ENCODE assay signal across 1 cellular context in the genomic region with DNA sequence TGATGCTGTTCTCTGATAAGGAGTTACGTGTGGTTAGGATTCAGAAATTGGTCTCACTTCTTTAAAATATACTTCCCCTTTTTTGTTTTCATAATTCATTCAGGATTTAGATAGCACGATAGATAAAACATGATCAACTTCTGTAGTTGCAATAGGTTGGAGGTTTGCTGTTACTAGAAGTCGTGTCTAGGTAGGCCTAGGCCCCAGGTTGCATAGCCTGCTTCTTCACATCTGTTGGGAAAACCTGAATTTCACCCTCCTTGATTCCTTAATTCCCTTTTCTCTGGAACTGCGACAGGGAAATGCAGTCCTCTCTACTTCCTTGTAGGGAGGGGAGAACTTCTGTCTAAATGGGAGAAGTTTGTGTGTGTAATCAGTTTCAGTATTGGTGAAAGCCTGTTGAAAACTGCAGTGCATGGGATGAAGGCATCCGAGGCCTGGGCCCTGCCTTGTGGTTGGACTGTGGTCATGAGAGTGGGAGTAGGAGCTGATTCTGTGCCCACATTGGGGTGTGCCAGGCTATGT.
TF ChIP-seq lines count a peak whose summit lies in the region.

No MANE protein-coding gene starts in this region.

TF ChIP-seq in HepG2, 621 proteins besides CTCF, POLR2A, EP300 and RAD21:
- TF ChIP-seq, protein P1, sequence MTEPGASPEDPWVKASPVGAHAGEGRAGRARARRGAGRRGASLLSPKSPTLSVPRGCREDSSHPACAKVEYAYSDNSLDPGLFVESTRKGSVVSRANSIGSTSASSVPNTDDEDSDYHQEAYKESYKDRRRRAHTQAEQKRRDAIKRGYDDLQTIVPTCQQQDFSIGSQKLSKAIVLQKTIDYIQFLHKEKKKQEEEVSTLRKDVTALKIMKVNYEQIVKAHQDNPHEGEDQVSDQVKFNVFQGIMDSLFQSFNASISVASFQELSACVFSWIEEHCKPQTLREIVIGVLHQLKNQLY (CRISPR knock-in tag; IDR thresholded peaks at IDR 0.05) = no peak
- TF ChIP-seq PHF21A (CRISPR knock-in tag; IDR thresholded peaks at IDR 0.05) (no peak), CHCHD3 (CRISPR knock-in tag; IDR thresholded peaks at IDR 0.05) (no peak), CBX2 (IDR thresholded peaks at IDR 0.05; ENCODE audit: low read depth, low read length) (no peak), CBX2 (CRISPR knock-in tag; IDR thresholded peaks at IDR 0.05; ENCODE audit: low read depth) (no peak), AHR (CRISPR knock-in tag; IDR thresholded peaks at IDR 0.05) (no peak), PCBP1 (IDR thresholded peaks at IDR 0.05; ENCODE audit: borderline replicate concordance, low read depth, low read length) (no peak), DNMT3B (CRISPR knock-in tag; conservative IDR thresholded peaks at IDR 0.05) (no peak), SALL2 (CRISPR knock-in tag; IDR thresholded peaks at IDR 0.05) (no peak), KLF15 (CRISPR knock-in tag; IDR thresholded peaks at IDR 0.05; ENCODE audit: borderline replicate concordance) (no peak), GATAD2A (CRISPR knock-in tag; IDR thresholded peaks at IDR 0.05) (no peak), ZNF3 (CRISPR knock-in tag; IDR thresholded peaks at IDR 0.05) (no peak), JDP2 (CRISPR knock-in tag; IDR thresholded peaks at IDR 0.05; ENCODE audit: borderline replicate concordance) (no peak), ZSCAN12 (CRISPR knock-in tag; IDR thresholded peaks at IDR 0.05) (no peak), HNRNPK (IDR thresholded peaks at IDR 0.05; ENCODE audit: low read depth, low read length, poor library complexity, severe bottlenecking) (no peak)
- TF ChIP-seq, protein P2, sequence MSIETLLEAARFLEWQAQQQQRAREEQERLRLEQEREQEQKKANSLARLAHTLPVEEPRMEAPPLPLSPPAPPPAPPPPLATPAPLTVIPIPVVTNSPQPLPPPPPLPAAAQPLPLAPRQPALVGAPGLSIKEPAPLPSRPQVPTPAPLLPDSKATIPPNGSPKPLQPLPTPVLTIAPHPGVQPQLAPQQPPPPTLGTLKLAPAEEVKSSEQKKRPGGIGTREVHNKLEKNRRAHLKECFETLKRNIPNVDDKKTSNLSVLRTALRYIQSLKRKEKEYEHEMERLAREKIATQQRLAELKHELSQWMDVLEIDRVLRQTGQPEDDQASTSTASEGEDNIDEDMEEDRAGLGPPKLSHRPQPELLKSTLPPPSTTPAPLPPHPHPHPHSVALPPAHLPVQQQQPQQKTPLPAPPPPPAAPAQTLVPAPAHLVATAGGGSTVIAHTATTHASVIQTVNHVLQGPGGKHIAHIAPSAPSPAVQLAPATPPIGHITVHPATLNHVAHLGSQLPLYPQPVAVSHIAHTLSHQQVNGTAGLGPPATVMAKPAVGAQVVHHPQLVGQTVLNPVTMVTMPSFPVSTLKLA (IDR thresholded peaks at IDR 0.05) = no peak
- TF ChIP-seq, protein P3, sequence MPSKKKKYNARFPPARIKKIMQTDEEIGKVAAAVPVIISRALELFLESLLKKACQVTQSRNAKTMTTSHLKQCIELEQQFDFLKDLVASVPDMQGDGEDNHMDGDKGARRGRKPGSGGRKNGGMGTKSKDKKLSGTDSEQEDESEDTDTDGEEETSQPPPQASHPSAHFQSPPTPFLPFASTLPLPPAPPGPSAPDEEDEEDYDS (CRISPR knock-in tag; IDR thresholded peaks at IDR 0.05) = no peak
